8 cellular contexts compared by ENCODE assay signal in the genomic region with DNA sequence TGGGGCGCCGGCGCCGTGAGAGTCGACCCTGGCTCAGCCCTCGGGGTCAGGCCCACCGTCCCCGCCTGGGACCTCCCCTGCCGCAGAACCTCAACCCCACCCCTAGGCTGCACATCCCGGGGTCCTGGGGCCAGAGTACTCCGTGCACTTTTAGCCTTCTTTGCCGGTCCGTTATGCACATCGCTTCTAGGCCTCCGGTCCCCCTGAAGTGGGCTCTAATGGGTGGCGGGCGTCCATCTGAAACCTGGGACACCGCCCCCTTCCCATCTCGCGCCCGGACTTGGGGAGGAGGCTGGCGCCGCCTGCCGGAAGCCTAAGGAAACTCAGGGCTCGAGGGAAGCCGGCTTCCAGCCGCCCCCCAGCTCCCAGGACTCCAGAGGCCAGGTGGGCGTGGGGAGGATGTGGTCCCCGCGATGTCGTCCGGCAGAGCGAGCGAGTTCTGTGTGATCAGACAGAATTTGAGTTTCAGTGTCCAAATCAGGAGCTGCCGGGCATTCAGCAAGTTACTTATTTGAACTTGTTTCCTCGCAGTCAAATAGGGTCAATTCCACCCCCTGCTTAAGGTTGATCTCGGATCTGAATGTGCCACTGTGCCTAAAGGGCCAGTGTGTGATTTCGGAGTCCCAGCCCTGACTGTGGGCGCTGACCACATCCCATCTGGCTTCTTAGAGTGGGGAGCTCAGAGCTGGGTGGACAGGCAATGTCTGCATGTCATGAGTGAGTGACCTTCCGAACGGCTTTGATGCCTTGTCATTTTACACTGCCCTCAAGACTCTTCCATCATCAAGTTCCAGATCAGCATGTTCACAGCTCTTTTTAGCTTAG. TPM values are rescaled to one million over a fixed set of nuclear protein-coding genes. Genes with fewer than 3 reads are reported as not detected.
A peak's percentile ranks its signal among the peaks of the same experiment; 100 is the strongest.
DNase-seq lines count a peak whose midpoint lies in the region; ATAC-seq, FAIRE-seq and TF ChIP-seq lines count a peak whose summit lies in the region.

No MANE protein-coding gene starts in this region.

- H3K4me1 ChIP-seq in body of pancreas (peaks cover 32% of the 10 kb centered on the region), keratinocyte (ENCODE audit: control insufficient read depth, extremely low read depth, insufficient read depth, low read length) (no peaks in the 10 kb centered on the region)

- no peak for FAIRE-seq in keratinocyte (lab: Jason Lieb, UNC)

- no peak for TF ChIP-seq POLR2A in body of pancreas (IDR thresholded peaks at IDR 0.05)

- WGBS in body of pancreas, 2 donors, result 15 to 18% methylated on average over 29 to 36 of the region's 41 CpGs

- H3K9me3 Mint-ChIP-seq in stimulated activated naive B cell treated with anti-CD40 and anti-IgM and Interleukin-4, amounts not matched to agents 10 μg/mL and 1 μg/mL and 100 μg/mL, for 72 hours, result no peaks in the 10 kb centered on the region

- no peaks in the 10 kb centered on the region for H3K9me1 ChIP-seq in keratinocyte (ENCODE audit: control insufficient read depth, extremely low read depth, insufficient read depth, low read length)

- H3K4me3 Mint-ChIP-seq in stimulated activated naive B cell treated with anti-CD40 and anti-IgM and Interleukin-4, amounts not matched to agents 10 μg/mL and 1 μg/mL and 100 μg/mL, for 72 hours, result peak overlapping the region; percentile 75 to 80

- H3K79me2 ChIP-seq in keratinocyte (ENCODE audit: control insufficient read depth, insufficient read depth, low read length), result no peaks in the 10 kb centered on the region

- H3K36me3 Mint-ChIP-seq in stimulated activated naive B cell treated with anti-CD40 and anti-IgM and Interleukin-4, amounts not matched to agents 10 μg/mL and 1 μg/mL and 100 μg/mL, for 72 hours, result no peaks in the 10 kb centered on the region

- peaks cover 0 to 7% of the 10 kb centered on the region in 2 donors for H3K27me3 ChIP-seq in body of pancreas
- peaks cover 83% of the 10 kb centered on the region for H3K27me3 ChIP-seq in keratinocyte (ENCODE audit: control insufficient read depth, extremely low read depth, insufficient read depth, low read length)

- peak overlapping the region; percentile 5 for H2AFZ ChIP-seq in keratinocyte (ENCODE audit: control insufficient read depth, low read length)

- H3K27ac Mint-ChIP-seq in stimulated activated naive B cell treated with anti-CD40 and anti-IgM and Interleukin-4, amounts not matched to agents 10 μg/mL and 1 μg/mL and 100 μg/mL, for 72 hours, result peak overlapping the region; percentile 56

- no peak for ATAC-seq in body of pancreas
- ATAC-seq in stimulated activated naive B cell treated with anti-CD40 and anti-IgM and Interleukin-4, amounts not matched to agents 10 μg/mL and 1 μg/mL and 100 μg/mL, for 72 hours (replicated peaks), result peak in 1 of 2 donors; percentile 6
- no peak for ATAC-seq in HG03432 (IDR thresholded peaks at IDR 0.05; ENCODE audit: unreplicated experiment)
- no peak for ATAC-seq in GM18867 (IDR thresholded peaks at IDR 0.05; ENCODE audit: unreplicated experiment)

- TF ChIP-seq CTCF in C4-2B (conservative IDR thresholded peaks at IDR 0.05) (peak; percentile 67), body of pancreas (IDR thresholded peaks at IDR 0.05) (peak; percentile 36 to 53 (median 45)), keratinocyte (optimal IDR thresholded peaks at IDR 0.05 in 1 of 3, IDR thresholded peaks at IDR 0.05 in 1 of 3, conservative IDR thresholded peaks at IDR 0.05 in 1 of 3; ENCODE audit: extremely low read depth in 1 of 3, insufficient read depth in 2 of 3, low read length in 3 of 3) (peak; percentile 53 to 86 (median 72))

- dilution Hi-C loops in keratinocyte (cut with MboI; ENCODE audit: extremely low pct_ligation_motif_present, low sequenced_read_pairs), result no loop called here

- peaks cover 26 to 37% of the 10 kb centered on the region in 2 donors for H3K4me1 Mint-ChIP-seq in stimulated activated naive B cell treated with anti-CD40 and anti-IgM and Interleukin-4, amounts not matched to agents 10 μg/mL and 1 μg/mL and 100 μg/mL, for 72 hours

- H3K4me2 ChIP-seq in keratinocyte (ENCODE audit: control insufficient read depth, extremely low read depth, insufficient read depth, low read depth, low read length), result peak overlapping the region; percentile 51

- H3K27me3 Mint-ChIP-seq in stimulated activated naive B cell treated with anti-CD40 and anti-IgM and Interleukin-4, amounts not matched to agents 10 μg/mL and 1 μg/mL and 100 μg/mL, for 72 hours, result peaks cover 72 to 75% of the 10 kb centered on the region in 2 donors

- H3K9ac ChIP-seq in keratinocyte (ENCODE audit: control insufficient read depth, extremely low read depth, insufficient read depth, low read length), result no peak overlapping the region

- H3K36me3 ChIP-seq in body of pancreas (replicated peaks in 1 of 2; ENCODE audit: insufficient read depth in 1 of 2, low read depth in 2 of 2), result no peaks in the 10 kb centered on the region
- no peaks in the 10 kb centered on the region for H3K36me3 ChIP-seq in keratinocyte (ENCODE audit: control insufficient read depth in 2 of 2, extremely low read depth in 1 of 2, insufficient read depth in 2 of 2, low read length in 2 of 2)

- H4K20me1 ChIP-seq in keratinocyte (ENCODE audit: control insufficient read depth, extremely low read depth, insufficient read depth, low read length), result no peaks in the 10 kb centered on the region

- H3K4me3 ChIP-seq in body of pancreas (no peak overlapping the region), keratinocyte (ENCODE audit: control insufficient read depth in 2 of 3, extremely low read depth in 1 of 3, insufficient read depth in 2 of 3, low read depth in 1 of 3, low read length in 3 of 3) (peak overlapping the region in 2 of 3 experiments; percentile 18 to 49)

- DNase-seq in H4 (ENCODE audit: low spot score) (peak; percentile 40), RPMI8226 (peak; percentile 56), body of pancreas (peak in 3 of 4 donors; percentile 25 to 39 (median 37)), keratinocyte (ENCODE audit: low read depth, low spot score) (no peak)
- DNase-seq in stimulated activated naive B cell treated with anti-CD40 and anti-IgM and Interleukin-4, amounts not matched to agents 10 μg/mL and 1 μg/mL and 100 μg/mL, for 72 hours, result no peak

- peak overlapping the region; percentile 91 for H3K27ac ChIP-seq in C4-2B
- H3K27ac ChIP-seq in body of pancreas, result peak overlapping the region in 1 of 4 donors; percentile 57
- H3K27ac ChIP-seq in keratinocyte (ENCODE audit: control insufficient read depth, insufficient read depth, low read length), result no peak overlapping the region

- H3K9me3 ChIP-seq in body of pancreas, result no peaks in the 10 kb centered on the region
- H3K9me3 ChIP-seq in keratinocyte (ENCODE audit: control insufficient read depth, low read depth, low read length), result no peaks in the 10 kb centered on the region

- intact Hi-C loops in body of pancreas (cut with DNase I), result no loop called here

RNA-seq across cellular contexts. Expression of a gene that starts 47.6 kb away (rescaled TPM):
- not detected in 2 replicates for total RNA-seq in H4 (2014; rRNA removed; shearing (Covaris generic))
- total RNA-seq in body of pancreas, result 1 to 10 TPM; 2.3 to 4.9 TPM
- polyA plus RNA-seq in keratinocyte, result not detected in 3 replicates
- not detected for polyA plus RNA-seq in keratinocyte (2011; ENCODE audit: low read depth)
- not detected in 2 replicates for polyA plus RNA-seq in keratinocyte (2011; cell fraction: cytosol; rRNA removed)
- polyA plus RNA-seq in keratinocyte (2011; cell fraction: nucleus; rRNA removed), result not detected in 2 replicates
- not detected in 2 replicates for polyA plus RNA-seq in keratinocyte (2012; ENCODE audit: low replicate concordance)
- polyA minus RNA-seq in keratinocyte, result not detected in 3 replicates
- not detected for polyA minus RNA-seq in keratinocyte (2011; cell fraction: cytosol; rRNA and poly(A)+ RNA removed)
- not detected in 2 replicates for polyA minus RNA-seq in keratinocyte (2011; cell fraction: nucleus; rRNA and poly(A)+ RNA removed)

Comparison
In these comparisons a context has a peak if more than half of its experiments do, and no peak if none do; other contexts are left out.
1. DNase-seq: peak in H4 (single experiment), RPMI8226 (single experiment) and body of pancreas (3 of 4); none in keratinocyte (single experiment) and stimulated activated naive B cell treated with anti-CD40 and anti-IgM and Interleukin-4, amounts not matched to agents 10 μg/mL and 1 μg/mL and 100 μg/mL, for 72 hours (single experiment).
2. H3K4me3 ChIP-seq: peak in keratinocyte (2 of 3); none in body of pancreas (0 of 2).
3. Peak in every context shown above with its lines, with median percentiles within 50 percentile points of each other: CTCF ChIP-seq.